Comparison of ENCODE assay signal across 11 cellular contexts in genomic region chr22:23192133-23192532, GRCh38. TPM values are rescaled to one million over a fixed set of nuclear protein-coding genes. Genes with fewer than 3 reads are reported as not detected.
A peak's percentile ranks its signal among the peaks of the same experiment; 100 is the strongest.
DNase-seq lines count a peak whose midpoint lies in the region; ATAC-seq and TF ChIP-seq lines count a peak whose summit lies in the region.
"Had no signal": no experiment of that assay in that cellular context is flagged by ENCODE, and none has a peak within 500 bp of the region (broad histone marks: within the 10 kb centered on the region; RNA-seq: fewer than 3 reads in every experiment).

No MANE protein-coding gene starts in this region.

- H3K9me3 ChIP-seq in lower lobe of right lung: no peaks in the 10 kb centered on the region
- H3K9me3 ChIP-seq: transverse colon had no signal

- H3K9me3 Mint-ChIP-seq in activated T-helper 17 cell treated with anti-CD3 and anti-CD28 coated beads, Interleukin-2, amount 50 U/mL, for 72 hours: no peaks in the 10 kb centered on the region

- intact Hi-C loops in lower lobe of right lung (cut with DNase I): no loop called here

- H3K4me3 Mint-ChIP-seq in activated T-helper 17 cell treated with anti-CD3 and anti-CD28 coated beads, Interleukin-2, amount 50 U/mL, for 72 hours: no peak overlapping the region

- H3K27me3 ChIP-seq in lower lobe of right lung (ENCODE audit: low read depth): no peaks in the 10 kb centered on the region
- H3K27me3 ChIP-seq: transverse colon had no signal

- DNase-seq in DMS 273 treated with DMSO at 0.1 percent for 48 hours (lab: John Stamatoyannopoulos, UW) (peak; percentile 75), NCI-H146 (lab: John Stamatoyannopoulos, UW) (peak; percentile 71), lower lobe of right lung (peak; percentile 78)
- no peak for DNase-seq in stimulated activated CD8-positive, alpha-beta memory T cell treated with anti-CD3 and anti-CD28 coated beads, Interleukin-4, amount 100 ng/mL, for 48 hours
- DNase-seq: activated effector memory CD4-positive, alpha-beta T cell treated with anti-CD3 and anti-CD28 coated beads, Interleukin-2, amount 50 U/mL, for 16 hours; foreskin fibroblast; transverse colon had no signal

- H3K36me3 ChIP-seq in lower lobe of right lung: no peaks in the 10 kb centered on the region
- H3K36me3 ChIP-seq: transverse colon had no signal

- peak overlapping the region; percentile 60 for H3K27ac Mint-ChIP-seq in activated T-helper 17 cell treated with anti-CD3 and anti-CD28 coated beads, Interleukin-2, amount 50 U/mL, for 72 hours

- no peaks in the 10 kb centered on the region for H3K27me3 Mint-ChIP-seq in activated T-helper 17 cell treated with anti-CD3 and anti-CD28 coated beads, Interleukin-2, amount 50 U/mL, for 72 hours

- H3K4me1 Mint-ChIP-seq in activated T-helper 17 cell treated with anti-CD3 and anti-CD28 coated beads, Interleukin-2, amount 50 U/mL, for 72 hours: peaks cover 21% of the 10 kb centered on the region

- ATAC-seq in activated T-helper 17 cell treated with anti-CD3 and anti-CD28 coated beads, Interleukin-2, amount 50 U/mL, for 72 hours (replicated peaks): no peak
- peak; percentile 93 to 94 for ATAC-seq in lower lobe of right lung
- ATAC-seq in HG03442 (IDR thresholded peaks at IDR 0.05; ENCODE audit: unreplicated experiment): no peak
- ATAC-seq in HG03045 (IDR thresholded peaks at IDR 0.05; ENCODE audit: unreplicated experiment): no peak
- no peak for ATAC-seq in HG03378 (IDR thresholded peaks at IDR 0.05; ENCODE audit: unreplicated experiment)

- peaks cover 43% of the 10 kb centered on the region for H3K36me3 Mint-ChIP-seq in activated T-helper 17 cell treated with anti-CD3 and anti-CD28 coated beads, Interleukin-2, amount 50 U/mL, for 72 hours (ENCODE audit: low read depth)

- no peak overlapping the region for H3K4me3 ChIP-seq in lower lobe of right lung
- H3K4me3 ChIP-seq: transverse colon had no signal

- no peak overlapping the region for H3K27ac ChIP-seq in lower lobe of right lung
- H3K27ac ChIP-seq: transverse colon had no signal

- H3K4me1 ChIP-seq in lower lobe of right lung: peaks cover 39% of the 10 kb centered on the region

- no peak for TF ChIP-seq CTCF in lower lobe of right lung (IDR thresholded peaks at IDR 0.05)

RNA-seq across cellular contexts. Expression of gene BCR, which starts 11.8 kb away (rescaled TPM):
- 10 to 100 TPM; 43.3 to 50.3 TPM for total RNA-seq in activated T-helper 17 cell treated with anti-CD3 and anti-CD28 coated beads, Interleukin-2, amount 50 U/mL, for 72 hours
- 57.2 TPM for total RNA-seq in lower lobe of right lung

RNA-seq across cellular contexts. Expression of gene RAB36, which starts 46.9 kb away (rescaled TPM):
- under 1 TPM; 0.61 to 0.80 TPM for total RNA-seq in activated T-helper 17 cell treated with anti-CD3 and anti-CD28 coated beads, Interleukin-2, amount 50 U/mL, for 72 hours
- total RNA-seq in lower lobe of right lung: 9.6 TPM

RNA-seq across cellular contexts. Expression of gene RSPH14, which starts 50.3 kb away (rescaled TPM):
- not detected for total RNA-seq in activated T-helper 17 cell treated with anti-CD3 and anti-CD28 coated beads, Interleukin-2, amount 50 U/mL, for 72 hours
- 2.0 TPM for total RNA-seq in lower lobe of right lung

Comparison
In these comparisons a context has a peak if more than half of its experiments do, and no peak if none do; other contexts are left out.
1. ATAC-seq: peak in lower lobe of right lung (2 of 2); none in activated T-helper 17 cell treated with anti-CD3 and anti-CD28 coated beads, Interleukin-2, amount 50 U/mL, for 72 hours (single experiment), HG03442 (single experiment), HG03045 (single experiment) and HG03378 (single experiment).